Comparison of ENCODE assay signal across 8 cellular contexts in the genomic region with DNA sequence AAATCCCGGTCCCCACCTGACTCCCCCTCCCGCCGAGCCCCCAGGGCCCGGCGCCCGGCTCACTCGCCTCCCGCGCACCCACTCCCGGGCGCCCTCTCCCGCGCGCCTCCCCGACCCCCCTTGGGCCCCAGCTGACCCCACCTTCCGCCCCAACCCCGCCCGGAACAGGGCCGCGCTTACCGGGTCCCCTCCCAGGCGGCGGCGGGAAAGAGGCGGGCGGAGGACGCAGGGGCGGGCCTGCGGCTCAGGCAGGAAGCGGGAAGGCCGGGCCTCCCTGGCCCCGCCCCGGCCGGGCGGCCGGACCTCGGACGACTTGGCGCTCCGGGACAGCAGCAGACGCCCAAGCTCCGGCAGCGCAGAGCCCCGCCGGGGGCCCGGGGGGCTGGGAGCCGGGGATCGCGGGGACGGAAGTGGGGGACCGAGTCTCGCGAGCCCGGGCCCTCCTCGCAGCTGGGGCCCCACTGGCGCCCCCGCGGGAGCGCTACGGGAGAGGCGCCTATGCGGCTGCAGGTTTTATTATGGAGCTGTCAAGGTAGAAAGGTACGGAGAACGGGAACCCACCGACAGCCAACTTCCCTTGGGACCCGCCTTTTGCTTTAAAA. TPM values are rescaled to one million over a fixed set of nuclear protein-coding genes. Genes with fewer than 3 reads are reported as not detected.
DNase-seq lines count a peak whose midpoint lies in the region; ATAC-seq and TF ChIP-seq lines count a peak whose summit lies in the region.

A gene (minus strand): TSS at position 212 of the 602 bp plus-strand sequence. CDS start 15,905 bp downstream, outside the sequence.

- H3K9ac ChIP-seq in fibroblast of lung (ENCODE audit: insufficient read depth, low read length): peak within 1 kb of the TSS; percentile 82

- H3K9me3 Mint-ChIP-seq in activated T-helper 1 cell treated with anti-CD3 and anti-CD28 coated beads, Interleukin-12 subunit alpha, Interleukin-12 subunit beta, Interleukin-2, Interleukin-4 antibody, amounts not matched to agents 30 ng/mL and 10 ng/mL and 1 ng/mL, durations not matched to agents 14 hours and 24 hours and 36 hours: peaks cover 9% of the 10 kb centered on the region
- H3K9me3 Mint-ChIP-seq in naive thymus-derived CD8-positive, alpha-beta T cell: no peaks in the 10 kb centered on the region
- H3K9me3 Mint-ChIP-seq in stimulated activated naive B cell treated with anti-CD40 and anti-IgM and Interleukin-4, amounts not matched to agents 10 μg/mL and 1 μg/mL and 100 μg/mL, for 72 hours: no peaks in the 10 kb centered on the region

- 0 out of 2 replicates have a peak, but pooled peaks cover 6% of the 10 kb centered on the region for H3F3A ChIP-seq in DOHH2 (ENCODE audit: control insufficient read depth, insufficient read depth)

- TF ChIP-seq CTCF in DOHH2 (IDR thresholded peaks at IDR 0.05; ENCODE audit: low read depth, low read length, poor library complexity, severe bottlenecking) (peak; percentile 65), fibroblast of lung (conservative IDR thresholded peaks at IDR 0.05 in 1 of 2, IDR thresholded peaks at IDR 0.05 in 1 of 2; ENCODE audit: low read depth in 1 of 2, low read length in 2 of 2) (peak; percentile 42 to 54)

- POLR2A ChIA-PET in naive thymus-derived CD8-positive, alpha-beta T cell (lab: Charles Lee): interaction anchor here (0.8 to 2.6 kb wide), 4 partner anchors 11 to 93 kb away, joined by 3 to 25 read pairs (median 5); no protein-coding TSS in a partner anchor

- peak within 1 kb of the TSS; percentile 86 for H2AFZ ChIP-seq in fibroblast of lung (ENCODE audit: low read length)

- H3K4me1 Mint-ChIP-seq in activated T-helper 1 cell treated with anti-CD3 and anti-CD28 coated beads, Interleukin-12 subunit alpha, Interleukin-12 subunit beta, Interleukin-2, Interleukin-4 antibody, amounts not matched to agents 30 ng/mL and 10 ng/mL and 1 ng/mL, durations not matched to agents 14 hours and 24 hours and 36 hours (ENCODE audit: low read depth): peaks cover 26% of the 10 kb centered on the region
- H3K4me1 Mint-ChIP-seq in naive thymus-derived CD8-positive, alpha-beta T cell: peaks cover 14 to 29% (median 26%) of the 10 kb centered on the region in 4 donors
- peaks cover 13 to 22% of the 10 kb centered on the region in 2 donors for H3K4me1 Mint-ChIP-seq in stimulated activated naive B cell treated with anti-CD40 and anti-IgM and Interleukin-4, amounts not matched to agents 10 μg/mL and 1 μg/mL and 100 μg/mL, for 72 hours

- H3K36me3 ChIP-seq in DOHH2 (ENCODE audit: control insufficient read depth, low read length) (peaks cover 3% of the 10 kb centered on the region; the same call in 1 of the 2 replicates), KOPT-K1 (ENCODE audit: insufficient read depth, low read length) (no peaks in the 10 kb centered on the region), fibroblast of lung (ENCODE audit: control insufficient read depth, insufficient read depth, low read length) (no peaks in the 10 kb centered on the region)

- DNase-seq in RKO (ENCODE audit: low spot score) (peak; percentile 84), fibroblast of lung (ENCODE audit: low read depth in 2 of 2) (peak; percentile 76 to 77)
- peak; percentile 90 for DNase-seq in activated T-helper 1 cell treated with anti-CD3 and anti-CD28 coated beads, Interleukin-12 subunit alpha, Interleukin-12 subunit beta, Interleukin-2, Interleukin-4 antibody, amounts not matched to agents 30 ng/mL and 10 ng/mL and 1 ng/mL, durations not matched to agents 14 hours and 24 hours and 36 hours (ENCODE audit: low spot score)
- peak; percentile 66 to 92 (median 79) for DNase-seq in naive thymus-derived CD8-positive, alpha-beta T cell
- peak; percentile 87 for DNase-seq in stimulated activated naive B cell treated with anti-CD40 and anti-IgM and Interleukin-4, amounts not matched to agents 10 μg/mL and 1 μg/mL and 100 μg/mL, for 72 hours

- H4K20me1 ChIP-seq in DOHH2 (ENCODE audit: control insufficient read depth, insufficient read depth, low read depth, low read length) (no peaks in the 10 kb centered on the region), fibroblast of lung (ENCODE audit: control insufficient read depth, extremely low read depth, insufficient read depth, low read length) (no peaks in the 10 kb centered on the region)

- peak within 1 kb of the TSS; percentile 89 for H3K27ac Mint-ChIP-seq in activated T-helper 1 cell treated with anti-CD3 and anti-CD28 coated beads, Interleukin-12 subunit alpha, Interleukin-12 subunit beta, Interleukin-2, Interleukin-4 antibody, amounts not matched to agents 30 ng/mL and 10 ng/mL and 1 ng/mL, durations not matched to agents 14 hours and 24 hours and 36 hours
- peak within 1 kb of the TSS; percentile 89 to 98 (median 92) for H3K27ac Mint-ChIP-seq in naive thymus-derived CD8-positive, alpha-beta T cell
- peak within 1 kb of the TSS; percentile 96 for H3K27ac Mint-ChIP-seq in stimulated activated naive B cell treated with anti-CD40 and anti-IgM and Interleukin-4, amounts not matched to agents 10 μg/mL and 1 μg/mL and 100 μg/mL, for 72 hours

- peak; percentile 94 for ATAC-seq in GM21737 (IDR thresholded peaks at IDR 0.05; ENCODE audit: unreplicated experiment)
- peak; percentile 83 to 87 for ATAC-seq in naive thymus-derived CD8-positive, alpha-beta T cell
- peak; percentile 92 to 93 for ATAC-seq in stimulated activated naive B cell treated with anti-CD40 and anti-IgM and Interleukin-4, amounts not matched to agents 10 μg/mL and 1 μg/mL and 100 μg/mL, for 72 hours (replicated peaks)

- H3K79me2 ChIP-seq in DOHH2 (ENCODE audit: control insufficient read depth, low read length) (peaks cover 14% of the 10 kb centered on the region), fibroblast of lung (ENCODE audit: control insufficient read depth, insufficient read depth, low read length) (no peaks in the 10 kb centered on the region)

- H3K4me2 ChIP-seq in DOHH2 (ENCODE audit: low read length): peak within 1 kb of the TSS; percentile 93
- H3K4me2 ChIP-seq in fibroblast of lung (ENCODE audit: extremely low read depth, insufficient read depth, low read length): peak within 1 kb of the TSS; percentile 85

- no peaks in the 10 kb centered on the region for H3K27me3 Mint-ChIP-seq in activated T-helper 1 cell treated with anti-CD3 and anti-CD28 coated beads, Interleukin-12 subunit alpha, Interleukin-12 subunit beta, Interleukin-2, Interleukin-4 antibody, amounts not matched to agents 30 ng/mL and 10 ng/mL and 1 ng/mL, durations not matched to agents 14 hours and 24 hours and 36 hours (ENCODE audit: insufficient read depth)
- H3K27me3 Mint-ChIP-seq in naive thymus-derived CD8-positive, alpha-beta T cell: no peaks in the 10 kb centered on the region
- H3K27me3 Mint-ChIP-seq in stimulated activated naive B cell treated with anti-CD40 and anti-IgM and Interleukin-4, amounts not matched to agents 10 μg/mL and 1 μg/mL and 100 μg/mL, for 72 hours: no peaks in the 10 kb centered on the region

- peak within 1 kb of the TSS; percentile 56 for H3K27ac ChIP-seq in DOHH2 (ENCODE audit: low read depth, low read length)
- H3K27ac ChIP-seq in KOPT-K1 (ENCODE audit: low read depth, low read length, poor library complexity, severe bottlenecking): peak within 1 kb of the TSS; percentile 84
- peak within 1 kb of the TSS; percentile 52 for H3K27ac ChIP-seq in fibroblast of lung (ENCODE audit: insufficient read depth, low read length)

- peak within 1 kb of the TSS; percentile 92 for H3K4me3 ChIP-seq in DOHH2 (ENCODE audit: low read length)
- peak within 1 kb of the TSS; percentile 68 to 76 (median 70) for H3K4me3 ChIP-seq in fibroblast of lung (replicated peaks in 1 of 4; ENCODE audit: control extremely low read depth in 1 of 4, insufficient read depth in 1 of 4, low read depth in 3 of 4, low read length in 4 of 4)

- H3K9me2 ChIP-seq in DOHH2 (replicated peaks; ENCODE audit: control insufficient read depth, low read length): no peaks in the 10 kb centered on the region

- H3K4me3 Mint-ChIP-seq in activated T-helper 1 cell treated with anti-CD3 and anti-CD28 coated beads, Interleukin-12 subunit alpha, Interleukin-12 subunit beta, Interleukin-2, Interleukin-4 antibody, amounts not matched to agents 30 ng/mL and 10 ng/mL and 1 ng/mL, durations not matched to agents 14 hours and 24 hours and 36 hours: peak within 1 kb of the TSS; percentile 93
- peak within 1 kb of the TSS; percentile 79 to 94 (median 91) for H3K4me3 Mint-ChIP-seq in naive thymus-derived CD8-positive, alpha-beta T cell
- H3K4me3 Mint-ChIP-seq in stimulated activated naive B cell treated with anti-CD40 and anti-IgM and Interleukin-4, amounts not matched to agents 10 μg/mL and 1 μg/mL and 100 μg/mL, for 72 hours: peak within 1 kb of the TSS; percentile 86 to 92

- H3K36me3 Mint-ChIP-seq in activated T-helper 1 cell treated with anti-CD3 and anti-CD28 coated beads, Interleukin-12 subunit alpha, Interleukin-12 subunit beta, Interleukin-2, Interleukin-4 antibody, amounts not matched to agents 30 ng/mL and 10 ng/mL and 1 ng/mL, durations not matched to agents 14 hours and 24 hours and 36 hours (ENCODE audit: low read depth): no peaks in the 10 kb centered on the region
- H3K36me3 Mint-ChIP-seq in naive thymus-derived CD8-positive, alpha-beta T cell: no peaks in the 10 kb centered on the region
- H3K36me3 Mint-ChIP-seq in stimulated activated naive B cell treated with anti-CD40 and anti-IgM and Interleukin-4, amounts not matched to agents 10 μg/mL and 1 μg/mL and 100 μg/mL, for 72 hours: peaks cover 5% of the 10 kb centered on the region in 2 donors

- H3K9me3 ChIP-seq in DOHH2 (ENCODE audit: control insufficient read depth, insufficient read depth, low read length) (0 out of 2 replicates have a peak, but pooled peaks cover 6% of the 10 kb centered on the region), KOPT-K1 (ENCODE audit: insufficient read depth, low read length, poor library complexity, severe bottlenecking) (peaks cover 24% of the 10 kb centered on the region), fibroblast of lung (ENCODE audit: control insufficient read depth, insufficient read depth, low read depth, low read length) (no peaks in the 10 kb centered on the region)

- peaks cover 24% of the 10 kb centered on the region for H3K4me1 ChIP-seq in DOHH2 (ENCODE audit: control insufficient read depth, low read length)
- H3K4me1 ChIP-seq in fibroblast of lung (ENCODE audit: control insufficient read depth, extremely low read depth, insufficient read depth, low read length): no peaks in the 10 kb centered on the region

- no peaks in the 10 kb centered on the region for H3K27me3 ChIP-seq in DOHH2 (ENCODE audit: control insufficient read depth, low read length)
- no peaks in the 10 kb centered on the region for H3K27me3 ChIP-seq in fibroblast of lung (ENCODE audit: control insufficient read depth, insufficient read depth, low read length)

- intact Hi-C loops in activated T-helper 1 cell treated with anti-CD3 and anti-CD28 coated beads, Interleukin-12 subunit alpha, Interleukin-12 subunit beta, Interleukin-2, Interleukin-4 antibody, amounts not matched to agents 30 ng/mL and 10 ng/mL and 1 ng/mL, durations not matched to agents 14 hours and 24 hours and 36 hours (cut with micrococcal nuclease): loop anchor here (1.0 to 10.0 kb wide), 10 partner anchors 94 to 1511 kb away; a partner anchor contains a TSS

RNA-seq across cellular contexts. Expression of the gene that starts here (rescaled TPM):
- total RNA-seq in activated T-helper 1 cell treated with anti-CD3 and anti-CD28 coated beads, Interleukin-12 subunit alpha, Interleukin-12 subunit beta, Interleukin-2, Interleukin-4 antibody, amounts not matched to agents 30 ng/mL and 10 ng/mL and 1 ng/mL, durations not matched to agents 14 hours and 24 hours and 36 hours: 17.3 and 23.4 TPM in 2 replicates
- 49.4 and 52.4 TPM in 2 replicates for total RNA-seq in fibroblast of lung
- 34.1 and 52.8 TPM in 2 replicates for polyA plus RNA-seq in fibroblast of lung
- 28.1 and 40.3 TPM in 2 replicates for polyA plus RNA-seq in fibroblast of lung (2012)
- 66.2 and 92.7 TPM in 2 replicates for polyA minus RNA-seq in fibroblast of lung (ENCODE audit: low replicate concordance)
- total RNA-seq in naive thymus-derived CD8-positive, alpha-beta T cell: 10 to 100 TPM; 32.8 to 34.6 TPM
- polyA plus RNA-seq in naive thymus-derived CD8-positive, alpha-beta T cell: 10 to 100 TPM; 21.4 to 26.9 (median 24.3) TPM

Comparison
In these comparisons a context has a peak if more than half of its experiments do, and no peak if none do; other contexts are left out.
1. Peak in every context shown above with its lines: DNase-seq, ATAC-seq, H3K4me3 ChIP-seq and H3K27ac ChIP-seq.